28 cellular contexts compared by ENCODE assay signal in the genomic region with DNA sequence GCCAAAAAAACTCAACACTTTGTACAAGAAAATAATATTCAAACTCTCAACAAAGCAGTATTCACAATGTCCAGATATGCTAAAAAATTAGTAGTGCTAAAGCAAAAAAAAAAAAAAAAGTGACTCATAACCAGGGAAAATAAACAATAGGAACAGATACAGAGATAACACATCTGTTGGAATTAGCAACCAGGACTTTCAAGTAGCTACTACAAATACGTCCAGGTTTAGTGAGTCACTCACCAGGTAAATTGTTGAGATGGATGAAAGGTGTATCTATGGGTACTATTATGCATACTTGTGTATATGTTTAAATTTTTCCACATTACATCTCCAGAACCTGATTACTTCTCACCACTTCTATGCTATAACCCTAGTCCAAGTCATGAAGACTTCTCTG.
"Had no signal": no experiment of that assay in that cellular context is flagged by ENCODE, and none has a peak within 500 bp of the region (broad histone marks: within the 10 kb centered on the region; RNA-seq: fewer than 3 reads in every experiment).

No MANE protein-coding gene starts in this region.

- H3K27ac ChIP-seq: brain microvascular endothelial cell, esophagus squamous epithelium, parathyroid adenoma, stomach, thyroid gland, upper lobe of left lung, vagina, VCaP had no signal

- H3K36me3 Mint-ChIP-seq: activated CD4-positive, alpha-beta memory T cell treated with anti-CD3 and anti-CD28 coated beads for 36 hours; activated naive CD4-positive, alpha-beta T cell treated with anti-CD3 and anti-CD28 coated beads, Interleukin-2, amount 10 ng/mL, durations not matched to agents 7 days and 5 days; activated naive CD8-positive, alpha-beta T cell treated with anti-CD3 and anti-CD28 coated beads, Interleukin-2, amount 10 ng/mL, durations not matched to agents 7 days and 5 days; naive thymus-derived CD8-positive, alpha-beta T cell; stimulated activated naive B cell treated with anti-CD40 and anti-IgM and Interleukin-4, amounts not matched to agents 10 μg/mL and 1 μg/mL and 100 μg/mL, for 72 hours had no signal

- H3K27me3 ChIP-seq: brain microvascular endothelial cell, stomach, thyroid gland, upper lobe of left lung, vagina had no signal

- H3K27me3 Mint-ChIP-seq: activated naive CD4-positive, alpha-beta T cell treated with anti-CD3 and anti-CD28 coated beads, Interleukin-2, amount 10 ng/mL, durations not matched to agents 7 days and 5 days; stimulated activated naive B cell treated with anti-CD40 and anti-IgM and Interleukin-4, amounts not matched to agents 10 μg/mL and 1 μg/mL and 100 μg/mL, for 72 hours had no signal

- H3K4me3 Mint-ChIP-seq: activated CD4-positive, alpha-beta memory T cell treated with anti-CD3 and anti-CD28 coated beads for 36 hours; activated naive CD4-positive, alpha-beta T cell treated with anti-CD3 and anti-CD28 coated beads, Interleukin-2, amount 10 ng/mL, durations not matched to agents 7 days and 5 days; activated naive CD8-positive, alpha-beta T cell treated with anti-CD3 and anti-CD28 coated beads, Interleukin-2, amount 10 ng/mL, durations not matched to agents 7 days and 5 days; activated T-helper 1 cell treated with anti-CD3 and anti-CD28 coated beads, Interleukin-12 subunit alpha, Interleukin-12 subunit beta, Interleukin-2, Interleukin-4 antibody, amounts not matched to agents 30 ng/mL and 10 ng/mL and 1 ng/mL, durations not matched to agents 14 hours and 24 hours and 36 hours; endodermal cell; naive thymus-derived CD8-positive, alpha-beta T cell; neural crest cell; stimulated activated naive B cell treated with anti-CD40 and anti-IgM and Interleukin-4, amounts not matched to agents 10 μg/mL and 1 μg/mL and 100 μg/mL, for 72 hours had no signal

- ATAC-seq: left lobe of liver; naive thymus-derived CD8-positive, alpha-beta T cell; right cardiac atrium; stimulated activated naive B cell treated with anti-CD40 and anti-IgM and Interleukin-4, amounts not matched to agents 10 μg/mL and 1 μg/mL and 100 μg/mL, for 72 hours had no signal

- H3K27ac Mint-ChIP-seq: activated CD4-positive, alpha-beta memory T cell treated with anti-CD3 and anti-CD28 coated beads for 36 hours; activated naive CD4-positive, alpha-beta T cell treated with anti-CD3 and anti-CD28 coated beads, Interleukin-2, amount 10 ng/mL, durations not matched to agents 7 days and 5 days; activated naive CD8-positive, alpha-beta T cell treated with anti-CD3 and anti-CD28 coated beads, Interleukin-2, amount 10 ng/mL, durations not matched to agents 7 days and 5 days; activated T-helper 1 cell treated with anti-CD3 and anti-CD28 coated beads, Interleukin-12 subunit alpha, Interleukin-12 subunit beta, Interleukin-2, Interleukin-4 antibody, amounts not matched to agents 30 ng/mL and 10 ng/mL and 1 ng/mL, durations not matched to agents 14 hours and 24 hours and 36 hours; endodermal cell; naive thymus-derived CD8-positive, alpha-beta T cell; stimulated activated naive B cell treated with anti-CD40 and anti-IgM and Interleukin-4, amounts not matched to agents 10 μg/mL and 1 μg/mL and 100 μg/mL, for 72 hours had no signal

- H3K4me1 ChIP-seq: esophagus squamous epithelium, parathyroid adenoma, stomach, thyroid gland, upper lobe of left lung, vagina had no signal

- H3K9me3 Mint-ChIP-seq: activated CD4-positive, alpha-beta memory T cell treated with anti-CD3 and anti-CD28 coated beads for 36 hours; activated naive CD4-positive, alpha-beta T cell treated with anti-CD3 and anti-CD28 coated beads, Interleukin-2, amount 10 ng/mL, durations not matched to agents 7 days and 5 days; activated naive CD8-positive, alpha-beta T cell treated with anti-CD3 and anti-CD28 coated beads, Interleukin-2, amount 10 ng/mL, durations not matched to agents 7 days and 5 days; activated T-helper 1 cell treated with anti-CD3 and anti-CD28 coated beads, Interleukin-12 subunit alpha, Interleukin-12 subunit beta, Interleukin-2, Interleukin-4 antibody, amounts not matched to agents 30 ng/mL and 10 ng/mL and 1 ng/mL, durations not matched to agents 14 hours and 24 hours and 36 hours; neural crest cell; stimulated activated naive B cell treated with anti-CD40 and anti-IgM and Interleukin-4, amounts not matched to agents 10 μg/mL and 1 μg/mL and 100 μg/mL, for 72 hours had no signal

- H3K4me1 Mint-ChIP-seq: activated naive CD4-positive, alpha-beta T cell treated with anti-CD3 and anti-CD28 coated beads, Interleukin-2, amount 10 ng/mL, durations not matched to agents 7 days and 5 days; activated naive CD8-positive, alpha-beta T cell treated with anti-CD3 and anti-CD28 coated beads, Interleukin-2, amount 10 ng/mL, durations not matched to agents 7 days and 5 days; endodermal cell; naive thymus-derived CD8-positive, alpha-beta T cell; neural crest cell; stimulated activated naive B cell treated with anti-CD40 and anti-IgM and Interleukin-4, amounts not matched to agents 10 μg/mL and 1 μg/mL and 100 μg/mL, for 72 hours had no signal

- DNase-seq: activated CD4-positive, alpha-beta memory T cell treated with anti-CD3 and anti-CD28 coated beads for 36 hours; activated CD4-positive, alpha-beta T cell treated with anti-CD3 and anti-CD28 coated beads for 48 hours; activated CD8-positive, alpha-beta memory T cell treated with anti-CD3 and anti-CD28 coated beads, Interleukin-2, amount 50 U/mL, for 4 hours; activated effector memory CD4-positive, alpha-beta T cell treated with anti-CD3 and anti-CD28 coated beads, Interleukin-2, amount 50 U/mL, for 16 hours; activated naive CD4-positive, alpha-beta T cell treated with anti-CD3 and anti-CD28 coated beads, Interleukin-2, amount 10 ng/mL, durations not matched to agents 7 days and 5 days; activated naive CD8-positive, alpha-beta T cell treated with anti-CD3 and anti-CD28 coated beads, Interleukin-2, amount 10 ng/mL, durations not matched to agents 7 days and 5 days; activated T-cell treated with anti-CD3 and anti-CD28 coated beads, Interleukin-2, amount 50 U/mL, for 1 hour; brain microvascular endothelial cell; central memory CD4-positive, alpha-beta T cell; endodermal cell; esophagus squamous epithelium; kidney glomerular epithelial cell; naive thymus-derived CD8-positive, alpha-beta T cell; nucleus accumbens; right cardiac atrium; stimulated activated CD4-positive, alpha-beta T cell treated with anti-CD3 and anti-CD28 coated beads, Interleukin-15, amount 100 ng/mL, for 24 hours; stimulated activated CD4-positive, alpha-beta T cell treated with anti-CD3 and anti-CD28 coated beads, Interleukin-2, amount 100 ng/mL, for 24 hours; stimulated activated naive B cell treated with anti-CD40 and anti-IgM and Interleukin-4, amounts not matched to agents 10 μg/mL and 1 μg/mL and 100 μg/mL, for 72 hours; stomach; T-helper 9 cell; thyroid gland; upper lobe of left lung had no signal
